In the genomic region with DNA sequence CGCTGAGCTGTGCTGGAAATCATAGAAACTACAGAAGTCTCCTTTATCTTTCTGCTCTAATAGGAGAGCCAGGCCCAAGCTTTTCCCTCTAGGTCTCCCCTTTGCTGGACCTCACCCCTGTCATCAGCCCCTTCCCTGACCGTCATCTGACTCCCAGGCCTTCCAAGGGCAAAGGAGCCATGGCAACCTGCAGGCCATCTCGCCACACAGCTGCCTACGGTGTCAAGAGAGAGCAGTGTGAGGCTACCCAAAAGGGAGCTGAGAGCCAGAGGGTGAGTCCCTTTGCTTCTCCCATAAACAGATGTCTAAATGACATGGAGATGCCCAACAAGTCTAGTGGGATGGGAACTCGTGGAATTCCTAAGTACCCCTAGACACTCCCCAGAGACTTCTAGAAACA, we compare ENCODE assay signal across 21 cellular contexts. TPM values are rescaled to one million over a fixed set of nuclear protein-coding genes. Genes with fewer than 3 reads are reported as not detected.
DNase-seq lines count a peak whose midpoint lies in the region; ATAC-seq, FAIRE-seq and TF ChIP-seq lines count a peak whose summit lies in the region.
"Had no signal": no experiment of that assay in that cellular context is flagged by ENCODE, and none has a peak within 500 bp of the region (broad histone marks: within the 10 kb centered on the region; RNA-seq: fewer than 3 reads in every experiment).

No MANE protein-coding gene starts in this region.

- H2BK15ac ChIP-seq in H1 (ENCODE audit: low read length) = no peak overlapping the region

- no peaks in the 10 kb centered on the region for H3K36me3 Mint-ChIP-seq in stimulated activated effector memory CD8-positive, alpha-beta T cell treated with anti-CD3 and anti-CD28 coated beads, Interleukin-12 subunit alpha, Interleukin-12 subunit beta, amount 100 ng/mL, for 72 hours
- H3K36me3 Mint-ChIP-seq: CD8-positive, alpha-beta T cell had no signal

- H4K20me1 ChIP-seq in PC-9 (ENCODE audit: insufficient read depth) = no peaks in the 10 kb centered on the region
- no peaks in the 10 kb centered on the region for H4K20me1 ChIP-seq in H1 (replicated peaks in 1 of 2; ENCODE audit: control insufficient read depth in 1 of 2, insufficient read depth in 2 of 2, low read length in 2 of 2)
- H4K20me1 ChIP-seq: BLaER1 treated with 17β-estradiol and CSF1 and Interleukin-3, amounts not matched to agents 10 nM and 100 nM had no signal

- CTCF ChIA-PET in PC-9 (lab: Charles Lee) (no interaction called here), H1 (lab: Charles Lee; ENCODE audit: partially characterized antibody) (interaction anchor here (0.8 to 2.0 kb wide), 8 partner anchors 18 to 167 kb away, joined by 3 to 17 read pairs (median 3); a partner anchor contains a TSS)

- H3K14ac ChIP-seq in H1 (ENCODE audit: insufficient read length) = no peak overlapping the region
- peak overlapping the region; percentile 86 for H3K14ac ChIP-seq in trophoblast cell (ENCODE audit: low read length)

- H3K4me3 ChIP-seq in PC-9 = no peak overlapping the region
- no peak overlapping the region for H3K4me3 ChIP-seq in H1 (ENCODE audit: extremely low read depth in 1 of 4, insufficient read depth in 2 of 4, low read depth in 3 of 4, low read length in 4 of 4)
- no peak overlapping the region for H3K4me3 ChIP-seq in trophoblast cell (ENCODE audit: low read depth, low read length)
- H3K4me3 ChIP-seq: A549; BLaER1 treated with 17β-estradiol and CSF1 and Interleukin-3, amounts not matched to agents 10 nM and 100 nM had no signal

- H4K8ac ChIP-seq in H1 (ENCODE audit: extremely low read depth, insufficient read depth, low read length) (no peak overlapping the region), trophoblast cell (ENCODE audit: low read depth, low read length) (peak overlapping the region; percentile 50)

- no peaks in the 10 kb centered on the region for H3K79me2 ChIP-seq in PC-9 (ENCODE audit: low read depth)
- H3K79me2 ChIP-seq in H1 (ENCODE audit: control insufficient read depth in 1 of 2, insufficient read depth in 2 of 2, low read length in 2 of 2) = no peaks in the 10 kb centered on the region
- H3K79me2 ChIP-seq in trophoblast cell (ENCODE audit: control insufficient read depth, insufficient read depth, low read length, poor library complexity) = peaks cover 2% of the 10 kb centered on the region

- H2BK120ac ChIP-seq in H1 (replicated peaks; ENCODE audit: low read depth, low read length) (no peak overlapping the region), trophoblast cell (ENCODE audit: insufficient read depth, low read length, poor library complexity) (peak overlapping the region; percentile 79)

- no peak overlapping the region for H3K4ac ChIP-seq in H1 (replicated peaks; ENCODE audit: insufficient read length, low read depth, low read length)
- H3K4ac ChIP-seq in trophoblast cell (ENCODE audit: low read depth, low read length) = peak overlapping the region; percentile 57

- H3K9me3 ChIP-seq in PC-9 (ENCODE audit: insufficient read depth, low read depth) = no peaks in the 10 kb centered on the region
- no peaks in the 10 kb centered on the region for H3K9me3 ChIP-seq in H1 (ENCODE audit: insufficient read depth in 2 of 2, low read depth in 1 of 2, low read length in 1 of 2)
- no peaks in the 10 kb centered on the region for H3K9me3 ChIP-seq in trophoblast cell (ENCODE audit: insufficient read depth, low read depth, low read length)
- H3K9me3 ChIP-seq: A549; BLaER1 treated with 17β-estradiol and CSF1 and Interleukin-3, amounts not matched to agents 10 nM and 100 nM; Caco-2 had no signal

- H3K27ac Mint-ChIP-seq in stimulated activated effector memory CD8-positive, alpha-beta T cell treated with anti-CD3 and anti-CD28 coated beads, Interleukin-12 subunit alpha, Interleukin-12 subunit beta, amount 100 ng/mL, for 72 hours = no peak overlapping the region
- H3K27ac Mint-ChIP-seq: B cell; CD4-positive, alpha-beta T cell; CD8-positive, alpha-beta T cell had no signal

- no peak overlapping the region for H2BK12ac ChIP-seq in H1 (ENCODE audit: low read depth, low read length)
- H2BK12ac ChIP-seq in trophoblast cell (ENCODE audit: low read length) = peak overlapping the region; percentile 80

- H2BK20ac ChIP-seq in H1 (ENCODE audit: low read length) = no peak overlapping the region

- BruUV-seq in PC-9 (replicated peaks; lab: Mats Ljungman, UMichigan) = no TSS peak

- no peak overlapping the region for H2AK5ac ChIP-seq in H1 (ENCODE audit: low read depth, low read length)
- peak overlapping the region; percentile 96 for H2AK5ac ChIP-seq in trophoblast cell (ENCODE audit: low read length)

- no peaks in the 10 kb centered on the region for H3K9me3 Mint-ChIP-seq in stimulated activated effector memory CD8-positive, alpha-beta T cell treated with anti-CD3 and anti-CD28 coated beads, Interleukin-12 subunit alpha, Interleukin-12 subunit beta, amount 100 ng/mL, for 72 hours
- H3K9me3 Mint-ChIP-seq: CD4-positive, alpha-beta T cell; CD8-positive, alpha-beta T cell had no signal

- H3K9ac ChIP-seq in H1 (replicated peaks in 1 of 4; ENCODE audit: extremely low read depth in 1 of 4, low read depth in 3 of 4, low read length in 3 of 4) (no peak overlapping the region), trophoblast cell (ENCODE audit: low read length) (no peak overlapping the region)
- H3K9ac ChIP-seq: BLaER1 treated with 17β-estradiol and CSF1 and Interleukin-3, amounts not matched to agents 10 nM and 100 nM had no signal

- H3K4me3 Mint-ChIP-seq in stimulated activated effector memory CD8-positive, alpha-beta T cell treated with anti-CD3 and anti-CD28 coated beads, Interleukin-12 subunit alpha, Interleukin-12 subunit beta, amount 100 ng/mL, for 72 hours = no peak overlapping the region
- H3K4me3 Mint-ChIP-seq: B cell; CD4-positive, alpha-beta T cell; CD8-positive, alpha-beta T cell had no signal

- 87% methylated on average over 5 of the region's 5 CpGs; no CpG with 5 or more reads in 1 of the 2 experiments for WGBS in H1 (ENCODE audit: extremely low coverage in 1 of 2, insufficient coverage in 1 of 2, insufficient read length in 1 of 2, insufficient replicate concordance in 2 of 2, low coverage in 1 of 2, low lambda C conversion rate in 2 of 2, missing lambda C conversion rate in 1 of 2), 2 experiments
- no CpG with 5 or more reads among the region's 5 CpGs for WGBS in trophoblast cell (ENCODE audit: extremely low coverage, insufficient coverage, insufficient read length)

- no peak for ATAC-seq in stimulated activated effector memory CD8-positive, alpha-beta T cell treated with anti-CD3 and anti-CD28 coated beads, Interleukin-12 subunit alpha, Interleukin-12 subunit beta, amount 100 ng/mL, for 72 hours
- ATAC-seq: A549; CD8-positive, alpha-beta T cell had no signal

- no peak overlapping the region for H4K12ac ChIP-seq in trophoblast cell (ENCODE audit: low read depth, low read length)

- POLR2A ChIA-PET in PC-9 (lab: Charles Lee; ENCODE audit: unreplicated experiment) = no interaction called here
- POLR2A ChIA-PET in H1 (lab: Charles Lee; ENCODE audit: partially characterized antibody) = interaction anchor here (1.0 to 4.1 kb wide), 2 partner anchors 80 to 167 kb away, joined by 4 to 18 read pairs; a partner anchor contains a TSS

- DNase-seq in PC-9 (no peak), H1 (ENCODE audit: low read depth in 1 of 2, low spot score in 2 of 2) (no peak), trophoblast cell (no peak), NCI-H187 treated with DMSO at 0.1 percent for 48 hours (lab: John Stamatoyannopoulos, UW) (no peak)
- no peak for DNase-seq in stimulated activated effector memory CD8-positive, alpha-beta T cell treated with anti-CD3 and anti-CD28 coated beads, Interleukin-12 subunit alpha, Interleukin-12 subunit beta, amount 100 ng/mL, for 72 hours (ENCODE audit: low spot score in 2 of 2)
- DNase-seq: AML-193; Caco-2; Calu3; CD4-positive, alpha-beta T cell; CD8-positive, alpha-beta T cell; DMS79 treated with DMSO at 0.1 percent for 48 hours; GF-D8 had no signal

- no peaks in the 10 kb centered on the region for H3K9me2 ChIP-seq in PC-9 (ENCODE audit: insufficient read depth)

- TF ChIP-seq POLR2A in H1 (IDR thresholded peaks at IDR 0.05; ENCODE audit: control extremely low read depth in 1 of 2, low read depth in 2 of 2, low read length in 2 of 2) = no peak

- H4K5ac ChIP-seq in H1 (ENCODE audit: insufficient read length, low read depth, low read length) = no peak overlapping the region

- H3K4me1 ChIP-seq in PC-9 (replicated peaks; ENCODE audit: insufficient read depth) (peaks cover 90% of the 10 kb centered on the region), H1 (replicated peaks in 1 of 4; ENCODE audit: control insufficient read depth in 3 of 4, insufficient read depth in 4 of 4, low read length in 3 of 4) (peaks cover 0 to 8% (median 5%) of the 10 kb centered on the region in 4 experiments; a peak in 3 of 7 replicates), trophoblast cell (ENCODE audit: control insufficient read depth in 1 of 2, insufficient read depth in 2 of 2, low read length in 2 of 2) (peaks cover 6 to 11% of the 10 kb centered on the region in 2 experiments)

- no peak overlapping the region for H2BK5ac ChIP-seq in H1 (ENCODE audit: low read depth, low read length)
- peak overlapping the region; percentile 46 for H2BK5ac ChIP-seq in trophoblast cell (ENCODE audit: low read depth, low read length, poor library complexity)

- no peak for TF ChIP-seq RAD21 in H1 (IDR thresholded peaks at IDR 0.05 in 1 of 2, conservative IDR thresholded peaks at IDR 0.05 in 1 of 2; ENCODE audit: low read depth in 2 of 2, low read length in 2 of 2)

- H3K4me2 ChIP-seq in PC-9 (peak overlapping the region; percentile 76), H1 (ENCODE audit: insufficient read depth in 1 of 2, low read depth in 2 of 2, low read length in 2 of 2) (no peak overlapping the region), trophoblast cell (ENCODE audit: low read length) (no peak overlapping the region)
- H3K4me2 ChIP-seq: A549; BLaER1 treated with 17β-estradiol and CSF1 and Interleukin-3, amounts not matched to agents 10 nM and 100 nM had no signal

- H3K56ac ChIP-seq in H1 (replicated peaks; ENCODE audit: insufficient read length, low read depth, low read length) = no peak overlapping the region

- intact Hi-C loops in PC-9 (cut with micrococcal nuclease; ENCODE audit: unreplicated experiment) = no loop called here

- H4K91ac ChIP-seq in H1 (replicated peaks; ENCODE audit: insufficient read length, low read length) = peak overlapping the region; percentile 62
- H4K91ac ChIP-seq in trophoblast cell (ENCODE audit: low read depth, low read length) = peak overlapping the region; percentile 82

- peaks cover 62% of the 10 kb centered on the region for H3F3A ChIP-seq in PC-9 (ENCODE audit: insufficient read depth, low read depth)

- FAIRE-seq in H1 (lab: Jason Lieb, UNC) = no peak
- FAIRE-seq: A549, D721Med, G401.6, GM12891, GM19239 had no signal

- H3K27me3 ChIP-seq in PC-9 (ENCODE audit: insufficient read depth, low read depth) (no peaks in the 10 kb centered on the region), H1 (replicated peaks in 1 of 4; ENCODE audit: control insufficient read depth in 3 of 4, extremely low read depth in 1 of 4, insufficient read depth in 3 of 4, low read length in 3 of 4) (no peaks in the 10 kb centered on the region), trophoblast cell (ENCODE audit: insufficient read depth, low read length) (no peaks in the 10 kb centered on the region)
- H3K27me3 ChIP-seq: BLaER1 treated with 17β-estradiol and CSF1 and Interleukin-3, amounts not matched to agents 10 nM and 100 nM had no signal

- H3K23me2 ChIP-seq in H1 (ENCODE audit: low read depth, low read length) = no peaks in the 10 kb centered on the region

- no peaks in the 10 kb centered on the region for H3K36me3 ChIP-seq in PC-9 (ENCODE audit: low read depth)
- no peaks in the 10 kb centered on the region for H3K36me3 ChIP-seq in H1 (ENCODE audit: control insufficient read depth in 2 of 4, insufficient read depth in 4 of 4, low read length in 3 of 4)
- no peaks in the 10 kb centered on the region for H3K36me3 ChIP-seq in trophoblast cell (ENCODE audit: control insufficient read depth in 1 of 2, insufficient read depth in 2 of 2, low read length in 2 of 2)
- H3K36me3 ChIP-seq: BLaER1 treated with 17β-estradiol and CSF1 and Interleukin-3, amounts not matched to agents 10 nM and 100 nM had no signal

- H3K23ac ChIP-seq in H1 (ENCODE audit: insufficient read length) (no peak overlapping the region), trophoblast cell (ENCODE audit: low read length) (no peak overlapping the region)

- no peak for TF ChIP-seq EP300 in H1 (IDR thresholded peaks at IDR 0.05; ENCODE audit: borderline replicate concordance in 1 of 2, low read depth in 2 of 2, low read length in 2 of 2)

- H3K79me1 ChIP-seq in H1 (ENCODE audit: low read depth, low read length) = no peaks in the 10 kb centered on the region
- H3K79me1 ChIP-seq in trophoblast cell (ENCODE audit: low read length) = peaks cover 17% of the 10 kb centered on the region

- no peak overlapping the region for H2AFZ ChIP-seq in PC-9
- H2AFZ ChIP-seq in H1 (ENCODE audit: low read length) = no peak overlapping the region
- peak overlapping the region; percentile 61 for H2AFZ ChIP-seq in trophoblast cell (ENCODE audit: insufficient read depth, low read length, poor library complexity)

- no peak overlapping the region for H3K18ac ChIP-seq in H1 (ENCODE audit: extremely low read depth, low read length)
- no peak overlapping the region for H3K18ac ChIP-seq in trophoblast cell (ENCODE audit: low read length)

- H3K4me1 Mint-ChIP-seq in stimulated activated effector memory CD8-positive, alpha-beta T cell treated with anti-CD3 and anti-CD28 coated beads, Interleukin-12 subunit alpha, Interleukin-12 subunit beta, amount 100 ng/mL, for 72 hours = no peaks in the 10 kb centered on the region

- TF ChIP-seq CTCF in PC-9 (conservative IDR thresholded peaks at IDR 0.05) = no peak
- no peak for TF ChIP-seq CTCF in H1 (IDR thresholded peaks at IDR 0.05; ENCODE audit: control extremely low read depth in 1 of 3, insufficient read depth in 1 of 3, low read depth in 1 of 3, low read length in 3 of 3)

- peak overlapping the region; percentile 88 for H3K27ac ChIP-seq in PC-9
- H3K27ac ChIP-seq in H1 (ENCODE audit: low read depth, low read length) = no peak overlapping the region
- H3K27ac ChIP-seq in trophoblast cell (ENCODE audit: low read depth, low read length) = no peak overlapping the region
- H3K27ac ChIP-seq: 22Rv1; A549; BLaER1 treated with 17β-estradiol and CSF1 and Interleukin-3, amounts not matched to agents 10 nM and 100 nM; C4-2B had no signal

RNA-seq across cellular contexts. Expression of a gene that starts 37.6 kb away (rescaled TPM):
- total RNA-seq in PC-9 (2021) = 10.5 and 11.2 TPM in 2 replicates
- 4.8 and 5.0 TPM in 2 replicates for total RNA-seq in H1 (2021; fragmentation: NEBNext Ultra II Directional; extraction: Animal tissue kit (Norgen Biotek cat#: 25700))
- polyA plus RNA-seq in H1 (2011; rRNA removed) = 1.2 and 2.5 TPM in 2 replicates
- polyA plus RNA-seq in H1 (2011; cell fraction: cytosol; rRNA removed) = 2.9 TPM
- polyA plus RNA-seq in H1 (2011; cell fraction: nucleus; rRNA removed) = 0.56 TPM
- polyA plus RNA-seq in H1 (2012, experiment 1 of 2) = 3.6 to 5.2 TPM (median 4.4 TPM) in 4 replicates
- polyA plus RNA-seq in H1 (2012, experiment 2 of 2) = 0.60 TPM
- 5.1 TPM for polyA plus RNA-seq in H1 (2013, experiment 1 of 2)
- polyA plus RNA-seq in H1 (2013, experiment 2 of 2) = 7.2 TPM
- polyA minus RNA-seq in H1 (2011; rRNA and poly(A)+ RNA removed) = 2.7 and 3.1 TPM in 2 replicates
- 2.0 TPM for polyA minus RNA-seq in H1 (2011; cell fraction: cytosol; rRNA and poly(A)+ RNA removed)
- polyA minus RNA-seq in H1 (2011; cell fraction: nucleus; rRNA and poly(A)+ RNA removed) = 2.1 TPM
- 11.7 and 11.8 TPM in 2 replicates for polyA plus RNA-seq in trophoblast cell (2013)
